ENCODE assay signal across 1 cellular context in genomic region chr3:74139648-74140047, GRCh38.
TF ChIP-seq lines count a peak whose summit lies in the region.

No MANE protein-coding gene starts in this region.

TF ChIP-seq in GM23338, 12 proteins besides CTCF, POLR2A, EP300 and RAD21 (continued from another document):
- TF ChIP-seq ZNF462 (CRISPR knock-in tag; IDR thresholded peaks at IDR 0.05) (no peak), POLR2AphosphoS5 (IDR thresholded peaks at IDR 0.05; ENCODE audit: low read depth) (no peak), NANOG (IDR thresholded peaks at IDR 0.05; ENCODE audit: borderline replicate concordance) (no peak), STAT1 (IDR thresholded peaks at IDR 0.05; ENCODE audit: unreplicated experiment) (no peak)
